8 cellular contexts compared by ENCODE assay signal in the genomic region with DNA sequence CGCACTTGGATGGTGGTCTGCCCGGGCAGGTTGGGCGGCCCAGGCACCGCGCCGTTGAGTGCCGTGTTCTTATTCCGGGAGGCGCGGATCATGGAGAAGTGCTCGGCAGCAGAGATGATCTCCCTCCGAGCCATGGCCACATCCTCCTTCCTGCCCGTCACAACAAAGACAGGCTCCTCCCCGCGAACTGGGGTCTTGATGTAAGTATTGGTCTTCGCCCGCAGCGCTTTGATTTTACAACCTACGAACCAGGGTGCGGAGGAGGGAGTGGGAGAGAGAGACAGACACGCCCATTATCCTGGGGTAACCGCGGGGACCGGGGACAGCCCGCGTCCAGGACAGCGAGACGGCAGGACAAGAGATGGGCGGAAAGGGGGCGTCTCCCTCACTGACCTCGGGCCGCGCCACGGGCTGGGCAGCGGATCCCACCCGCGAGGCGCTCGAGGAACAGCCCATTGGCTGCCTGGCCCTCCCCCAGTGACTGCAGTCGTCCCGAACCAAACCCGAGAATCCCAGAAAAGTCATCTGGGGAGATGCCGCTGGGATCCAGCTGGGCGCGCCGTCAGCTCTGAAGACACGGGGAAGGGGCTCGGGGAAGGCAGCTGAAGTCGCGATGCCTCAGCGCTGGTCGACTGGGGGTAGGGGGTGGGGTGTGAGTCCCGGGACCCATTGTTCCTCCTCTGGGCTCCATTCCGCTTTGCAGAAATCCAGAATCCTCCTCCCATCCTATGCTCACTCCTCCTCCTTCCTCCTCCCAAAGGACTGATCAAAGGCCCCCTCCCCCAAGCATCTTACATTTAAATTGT. TPM values are rescaled to one million over a fixed set of nuclear protein-coding genes. Genes with fewer than 3 reads are reported as not detected.
A peak's percentile ranks its signal among the peaks of the same experiment; 100 is the strongest.
DNase-seq lines count a peak whose midpoint lies in the region; ATAC-seq and TF ChIP-seq lines count a peak whose summit lies in the region.

No MANE protein-coding gene starts in this region.

- H3K27me3 ChIP-seq in CD4-positive, alpha-beta memory T cell (ENCODE audit: insufficient read depth, low read length): no peaks in the 10 kb centered on the region

- POLR2A ChIA-PET in CD4-positive, alpha-beta memory T cell (lab: Charles Lee; ENCODE audit: partially characterized antibody): no interaction called here

- ATAC-seq in GM19351 (IDR thresholded peaks at IDR 0.05; ENCODE audit: unreplicated experiment): no peak

- peak overlapping the region; percentile 42 to 54 for H3K4me3 ChIP-seq in CD4-positive, alpha-beta memory T cell (ENCODE audit: low read length in 2 of 2)

- peak overlapping the region; percentile 83 to 92 (median 88) for H3K4me3 Mint-ChIP-seq in CD4-positive, alpha-beta memory T cell
- H3K4me3 Mint-ChIP-seq in HFFc6: peak overlapping the region; percentile 97

- CTCF ChIA-PET in CD4-positive, alpha-beta memory T cell (lab: Charles Lee; ENCODE audit: partially characterized antibody): no interaction called here

- DNase-seq in CD4-positive, alpha-beta memory T cell: peak; percentile 21 to 65 (median 30)
- DNase-seq in HFFc6 (peak; percentile 47), T-helper 9 cell (peak; percentile 8), cerebellum (ENCODE audit: low spot score) (peak; percentile 27), kidney glomerular epithelial cell (lab: John Stamatoyannopoulos, UW) (peak; percentile 32), SKM-1 (lab: John Stamatoyannopoulos, UW; ENCODE audit: unreplicated experiment) (no peak)
- peak; percentile 15 for DNase-seq in stimulated activated CD4-positive, alpha-beta T cell treated with anti-CD3 and anti-CD28 coated beads, Interleukin-4, amount 100 ng/mL, for 1 hour

- peaks cover 4 to 5% of the 10 kb centered on the region in 2 donors for H3K27me3 Mint-ChIP-seq in CD4-positive, alpha-beta memory T cell
- peaks cover 15% of the 10 kb centered on the region for H3K27me3 Mint-ChIP-seq in HFFc6 (ENCODE audit: insufficient read depth)

- peak overlapping the region in 6 of 7 donors; percentile 41 to 82 (median 65) for H3K27ac Mint-ChIP-seq in CD4-positive, alpha-beta memory T cell
- peak overlapping the region; percentile 82 for H3K27ac Mint-ChIP-seq in HFFc6

- TF ChIP-seq CTCF in HFFc6 (IDR thresholded peaks at IDR 0.05): no peak

- H3K36me3 ChIP-seq in CD4-positive, alpha-beta memory T cell (ENCODE audit: insufficient read depth, low read length): no peaks in the 10 kb centered on the region

- peaks cover 4 to 24% (median 14%) of the 10 kb centered on the region in 4 donors for H3K4me1 Mint-ChIP-seq in CD4-positive, alpha-beta memory T cell
- peaks cover 16% of the 10 kb centered on the region for H3K4me1 Mint-ChIP-seq in HFFc6 (ENCODE audit: low read depth)

- H3K9me3 ChIP-seq in CD4-positive, alpha-beta memory T cell (ENCODE audit: control insufficient read depth in 1 of 2, low read length in 2 of 2): no peaks in the 10 kb centered on the region

- H3K27ac ChIP-seq in CD4-positive, alpha-beta memory T cell (ENCODE audit: low read depth, low read length): no peak overlapping the region

- H3K4me1 ChIP-seq in CD4-positive, alpha-beta memory T cell (ENCODE audit: insufficient read depth, low read length): peaks cover 19% of the 10 kb centered on the region

- no peaks in the 10 kb centered on the region for H3K9me3 Mint-ChIP-seq in CD4-positive, alpha-beta memory T cell
- no peaks in the 10 kb centered on the region for H3K9me3 Mint-ChIP-seq in HFFc6

- intact Hi-C loops in CD4-positive, alpha-beta memory T cell (cut with micrococcal nuclease): loop anchor here (5.0 kb wide), 2 partner anchors 747 to 1023 kb away; a partner anchor contains a TSS

- peaks cover 0 to 5% of the 10 kb centered on the region in 2 donors for H3K36me3 Mint-ChIP-seq in CD4-positive, alpha-beta memory T cell
- 0 out of 2 replicates have a peak, but pooled peaks cover 4% of the 10 kb centered on the region for H3K36me3 Mint-ChIP-seq in HFFc6 (ENCODE audit: low read depth)

RNA-seq across cellular contexts. Expression of a gene that starts 1.2 kb away (rescaled TPM):
- 1 to 10 TPM; 1.6 TPM for total RNA-seq in CD4-positive, alpha-beta memory T cell
- polyA plus RNA-seq in CD4-positive, alpha-beta memory T cell: not detected
- 1 to 10 TPM; 4.0 to 5.4 (median 4.9) TPM for total RNA-seq in HFFc6 (2021; fragmentation: NEBNext Ultra II Directional; extraction: Animal tissue kit (Norgen Biotek cat#: 25700))
- 39.9 TPM for total RNA-seq in cerebellum
